28 cellular contexts compared by ENCODE assay signal in genomic region chr9:133621868-133622267, GRCh38. TPM values are rescaled to one million over a fixed set of nuclear protein-coding genes. Genes with fewer than 3 reads are reported as not detected.
"Had no signal": no experiment of that assay in that cellular context is flagged by ENCODE, and none has a peak within 500 bp of the region (broad histone marks: within the 10 kb centered on the region; RNA-seq: fewer than 3 reads in every experiment).

No MANE protein-coding gene starts in this region.

- H3K36me3 Mint-ChIP-seq: activated naive CD4-positive, alpha-beta T cell treated with anti-CD3 and anti-CD28 coated beads, Interleukin-2, amount 10 ng/mL, durations not matched to agents 7 days and 5 days; mesothelial cell of epicardium had no signal

- H3K9me3 ChIP-seq: colonic mucosa, pancreas, psoas muscle, thyroid gland, upper lobe of right lung had no signal

- DNase-seq: activated CD4-positive, alpha-beta T cell treated with anti-CD3 and anti-CD28 coated beads for 4 hours; activated CD4-positive, alpha-beta T cell treated with anti-CD3 and anti-CD28 coated beads, Interleukin-2, amount 50 U/mL, for 48 hours; activated CD4-positive, CD25-positive, alpha-beta regulatory T cell; activated effector memory CD4-positive, alpha-beta T cell treated with Interleukin-2 at 50 U/mL for 16 hours; activated naive CD4-positive, alpha-beta T cell treated with anti-CD3 and anti-CD28 coated beads, Interleukin-2, amount 10 ng/mL, durations not matched to agents 7 days and 5 days; activated T-cell treated with anti-CD3 and anti-CD28 coated beads, Interleukin-2, amount 50 U/mL, for 72 hours; colonic mucosa; dorsolateral prefrontal cortex; effector memory CD8-positive, alpha-beta T cell; foreskin melanocyte; immature natural killer cell; left ventricle myocardium inferior; nephron progenitor cell; pancreas; stimulated activated CD4-positive, alpha-beta T cell treated with anti-CD3 and anti-CD28 coated beads, Interleukin-4, amount 100 ng/mL, for 24 hours; stimulated activated naive CD4-positive, alpha-beta T cell treated with Interleukin-2 at 50 U/mL for 16 hours; substantia nigra; T-helper 1 cell; thyroid gland; upper lobe of right lung had no signal

- H3K4me1 Mint-ChIP-seq: mesothelial cell of epicardium had no signal

- H3K4me3 Mint-ChIP-seq: activated naive CD4-positive, alpha-beta T cell treated with anti-CD3 and anti-CD28 coated beads, Interleukin-2, amount 10 ng/mL, durations not matched to agents 7 days and 5 days; effector memory CD8-positive, alpha-beta T cell; mesothelial cell of epicardium; nephron progenitor cell had no signal

- H3K27ac Mint-ChIP-seq: activated naive CD4-positive, alpha-beta T cell treated with anti-CD3 and anti-CD28 coated beads, Interleukin-2, amount 10 ng/mL, durations not matched to agents 7 days and 5 days; activated T-cell treated with anti-CD3 and anti-CD28 coated beads, Interleukin-2, amount 50 U/mL, for 72 hours; mesothelial cell of epicardium; nephron progenitor cell had no signal

- ATAC-seq: effector memory CD8-positive, alpha-beta T cell; esophagus mucosa; pancreas; psoas muscle; upper lobe of right lung had no signal

RNA-seq across cellular contexts. Expression of gene FAM163B, which starts 12.7 kb away (rescaled TPM):
- total RNA-seq: activated T-cell treated with anti-CD3 and anti-CD28 coated beads, Interleukin-2, amount 50 U/mL, for 72 hours; astrocyte; breast epithelium; endothelial cell of umbilical vein; esophagus mucosa; left ventricle myocardium inferior; lung microvascular endothelial cell; pancreas; psoas muscle; thyroid gland; upper lobe of right lung had no signal

RNA-seq across cellular contexts. Expression of gene DBH, which starts 14.3 kb away (rescaled TPM):
- total RNA-seq: activated T-cell treated with anti-CD3 and anti-CD28 coated beads, Interleukin-2, amount 50 U/mL, for 72 hours; astrocyte; breast epithelium; colonic mucosa; endothelial cell of umbilical vein; esophagus mucosa; left ventricle myocardium inferior; lung microvascular endothelial cell; mesothelial cell of epicardium; pancreas; right atrium auricular region; upper lobe of right lung had no signal
